9 cellular contexts compared by ENCODE assay signal in the genomic region with DNA sequence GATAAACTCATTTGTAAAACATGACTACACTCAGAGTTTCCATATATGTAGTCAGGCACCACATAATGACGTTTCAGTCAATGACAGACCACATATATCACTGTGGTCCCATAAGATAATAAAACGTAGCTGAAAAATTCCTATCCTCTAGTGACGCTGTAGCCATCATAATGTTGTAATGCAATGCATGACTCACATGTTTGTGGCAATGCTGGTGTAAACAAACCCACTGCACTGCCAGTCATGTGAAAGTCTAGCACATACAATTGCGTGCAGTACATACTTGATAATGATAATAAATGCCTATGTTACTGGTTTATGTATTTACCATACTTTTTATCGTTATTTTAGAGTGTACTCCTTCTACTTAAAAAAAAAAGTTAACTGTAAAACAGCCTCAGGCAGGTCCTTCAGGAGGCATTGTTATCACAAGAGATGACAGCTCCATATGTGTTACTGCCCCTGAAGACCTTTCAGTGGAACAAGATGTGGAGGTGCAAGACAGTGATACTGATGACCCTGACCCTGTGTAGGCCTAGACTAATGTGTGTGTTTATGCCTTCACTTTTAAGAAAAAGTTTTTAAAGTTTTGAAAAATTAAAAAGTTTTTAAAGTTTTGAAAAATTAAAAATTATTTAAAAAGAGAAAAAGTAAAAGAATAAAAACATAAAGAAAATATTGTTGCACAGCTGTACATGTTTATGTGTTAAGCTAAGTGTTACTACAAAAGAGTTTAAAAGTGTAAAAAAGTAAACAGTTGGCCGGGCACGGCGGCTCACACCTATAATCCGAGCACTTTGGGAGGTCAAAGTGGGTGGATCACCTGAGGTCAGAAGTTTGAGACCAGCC. TPM values are rescaled to one million over a fixed set of nuclear protein-coding genes. Genes with fewer than 3 reads are reported as not detected.
DNase-seq lines count a peak whose midpoint lies in the region; ATAC-seq, FAIRE-seq and TF ChIP-seq lines count a peak whose summit lies in the region.
"Had no signal": no experiment of that assay in that cellular context is flagged by ENCODE, and none has a peak within 500 bp of the region (broad histone marks: within the 10 kb centered on the region; RNA-seq: fewer than 3 reads in every experiment).

No MANE protein-coding gene starts in this region.

- SMC1A ChIA-PET in GM12878 (lab: Charles Lee; ENCODE audit: uncharacterized antibody, unreplicated experiment), result interaction anchor here (0.7 to 5.3 kb wide), 3 partner anchors 9 to 17 kb away, joined by 3 to 36 read pairs (median 4); partner anchors contain the start of gene STAT5B

- TF ChIP-seq CTCF in GM12878 (IDR thresholded peaks at IDR 0.05 in 2 of 3, conservative IDR thresholded peaks at IDR 0.05 in 1 of 3; ENCODE audit: control insufficient read depth in 2 of 3, extremely low read depth in 1 of 3, insufficient read depth in 1 of 3, low read depth in 3 of 3, low read length in 3 of 3) (no peak), omental fat pad (IDR thresholded peaks at IDR 0.05) (no peak), GM10266 (IDR thresholded peaks at IDR 0.05; ENCODE audit: control insufficient read depth, insufficient read depth, low read depth, missing control alignments) (no peak)

- TF ChIP-seq POLR2A in GM12878 (IDR thresholded peaks at IDR 0.05; ENCODE audit: low read depth, low read length), result no peak

- 73% methylated on average over 9 of the region's 9 CpGs for WGBS in GM12878 (ENCODE audit: insufficient coverage, insufficient replicate concordance, low lambda C conversion rate, missing lambda C conversion rate)

- no peaks in the 10 kb centered on the region for H4K20me1 ChIP-seq in GM12878 (ENCODE audit: control insufficient read depth, insufficient read depth)

- H3K9me3 ChIP-seq in GM12878 (replicated peaks; ENCODE audit: control insufficient read depth, insufficient read depth, low read length), result no peaks in the 10 kb centered on the region; the same call in 2 of the 3 replicates

- H3K4me2 ChIP-seq in GM12878 (ENCODE audit: control insufficient read depth, insufficient read depth), result no peak overlapping the region
- H3K4me2 ChIP-seq: KMS-11 had no signal

- CTCF ChIA-PET in GM12878 (lab: Yijun Ruan, JAX), result interaction anchor here (0.6 to 1.3 kb wide), 2 partner anchors 16 to 55 kb away, joined by 3 read pairs; no protein-coding TSS in a partner anchor

- DNase-seq in GF-D8 (lab: John Stamatoyannopoulos, UW), result peak; percentile 8
- DNase-seq in RPMI7951 (ENCODE audit: low read depth), result peak; percentile 79
- DNase-seq in GM12878 (ENCODE audit: low read depth, low spot score), result no peak
- DNase-seq in omental fat pad (ENCODE audit: low spot score), result no peak
- DNase-seq in Kasumi-1 (lab: John Stamatoyannopoulos, UW), result no peak
- no peak for DNase-seq in GM10266 (ENCODE audit: extremely low spot score)

- no TSS peak for BruUV-seq in GM12878 (replicated peaks; lab: Mats Ljungman, UMichigan)

- no peaks in the 10 kb centered on the region for H3K36me3 ChIP-seq in GM12878 (ENCODE audit: control insufficient read depth in 2 of 2, insufficient read depth in 2 of 2, low read length in 1 of 2)

- no peak for TF ChIP-seq RAD21 in GM12878 (IDR thresholded peaks at IDR 0.05; ENCODE audit: insufficient read depth, low read depth, low read length)

- H3K27me3 ChIP-seq in GM12878 (replicated peaks in 1 of 2; ENCODE audit: control insufficient read depth in 2 of 2, insufficient read depth in 2 of 2, low read length in 1 of 2), result no peaks in the 10 kb centered on the region

- POLR2A ChIA-PET in GM12878 (lab: Charles Lee), result interaction anchor here (0.7 to 0.9 kb wide), 2 partner anchors 16 to 254 kb away, joined by 3 read pairs; no protein-coding TSS in a partner anchor

- no peak for TF ChIP-seq EP300 in GM12878 (IDR thresholded peaks at IDR 0.05; ENCODE audit: borderline replicate concordance in 1 of 2, control insufficient read depth in 1 of 2, low read depth in 2 of 2, low read length in 2 of 2)

- no peak overlapping the region for H2AFZ ChIP-seq in GM12878 (ENCODE audit: control insufficient read depth, low read depth, low read length)

- H3K4me3 ChIP-seq in GM12878, result no peak overlapping the region

- ATAC-seq in GM12878 (no peak; the same call in 2 of the 3 replicates), omental fat pad (ENCODE audit: low FRiP score) (peak; percentile 59), GM19452 (IDR thresholded peaks at IDR 0.05; ENCODE audit: unreplicated experiment) (no peak), GM21528 (IDR thresholded peaks at IDR 0.05; ENCODE audit: low FRiP score, unreplicated experiment) (no peak)

- FAIRE-seq in GM12878 (lab: Jason Lieb, UNC), result no peak

- no peak overlapping the region for H3K27ac ChIP-seq in GM12878 (ENCODE audit: control insufficient read depth, insufficient read depth)
- H3K27ac ChIP-seq: KMS-11 had no signal

- in situ Hi-C loops in GM12878 (cut with MboI), result no loop called here

- H3K9ac ChIP-seq in GM12878 (ENCODE audit: control insufficient read depth, insufficient read depth, low read length), result no peak overlapping the region
- H3K9ac ChIP-seq: KMS-11 had no signal

- H3K79me2 ChIP-seq in GM12878 (ENCODE audit: control insufficient read depth, insufficient read depth, low read length), result peaks cover 33% of the 10 kb centered on the region

- peaks cover 9% of the 10 kb centered on the region for H3K4me1 ChIP-seq in GM12878 (ENCODE audit: control insufficient read depth, insufficient read depth, low read length)

- RAD21 ChIA-PET in GM12878 (lab: Charles Lee; ENCODE audit: unreplicated experiment), result no interaction called here

- intact Hi-C loops in GM12878 (cut with micrococcal nuclease; ENCODE audit: unreplicated experiment), result no loop called here

TF ChIP-seq in GM12878, 131 proteins besides CTCF, POLR2A, EP300 and RAD21:
- TF ChIP-seq ZNF207 (IDR thresholded peaks at IDR 0.05; ENCODE audit: borderline replicate concordance), result no peak
- TF ChIP-seq CREB1 (IDR thresholded peaks at IDR 0.05; ENCODE audit: low read depth), result peak; percentile 50; the same call in 1 of the 2 replicates
- TF ChIP-seq FOXM1 (IDR thresholded peaks at IDR 0.05; ENCODE audit: low read depth, low read length), result no peak
- no peak for TF ChIP-seq IKZF2 (IDR thresholded peaks at IDR 0.05)
- TF ChIP-seq, protein P1, sequence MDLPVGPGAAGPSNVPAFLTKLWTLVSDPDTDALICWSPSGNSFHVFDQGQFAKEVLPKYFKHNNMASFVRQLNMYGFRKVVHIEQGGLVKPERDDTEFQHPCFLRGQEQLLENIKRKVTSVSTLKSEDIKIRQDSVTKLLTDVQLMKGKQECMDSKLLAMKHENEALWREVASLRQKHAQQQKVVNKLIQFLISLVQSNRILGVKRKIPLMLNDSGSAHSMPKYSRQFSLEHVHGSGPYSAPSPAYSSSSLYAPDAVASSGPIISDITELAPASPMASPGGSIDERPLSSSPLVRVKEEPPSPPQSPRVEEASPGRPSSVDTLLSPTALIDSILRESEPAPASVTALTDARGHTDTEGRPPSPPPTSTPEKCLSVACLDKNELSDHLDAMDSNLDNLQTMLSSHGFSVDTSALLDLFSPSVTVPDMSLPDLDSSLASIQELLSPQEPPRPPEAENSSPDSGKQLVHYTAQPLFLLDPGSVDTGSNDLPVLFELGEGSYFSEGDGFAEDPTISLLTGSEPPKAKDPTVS (IDR thresholded peaks at IDR 0.05; ENCODE audit: low read depth, low read length), result no peak

RNA-seq across cellular contexts. Expression of gene STAT5B, which starts 9.0 kb away (rescaled TPM):
- 11.2 and 12.6 TPM in 2 replicates for total RNA-seq in RPMI7951 (2014; rRNA removed; shearing (Covaris generic))
- 80.4 and 88.9 TPM in 2 replicates for total RNA-seq in GM12878 (2013; cell fraction: nucleolus; rRNA removed)
- 54.0 and 58.5 TPM in 2 replicates for total RNA-seq in GM12878 (2014; rRNA removed)
- 37.1 and 38.1 TPM in 2 replicates for total RNA-seq in GM12878 (2014; rRNA removed; fragmentation: Illumina TruSeq; extraction: Trizol)
- 66.6 and 69.6 TPM in 2 replicates for total RNA-seq in GM12878 (2021)
- 22.5 TPM for polyA plus RNA-seq in GM12878 (2011; ENCODE audit: low read depth)
- 46.0 and 52.8 TPM in 2 replicates for polyA plus RNA-seq in GM12878 (2011; rRNA removed)
- polyA plus RNA-seq in GM12878 (2011; cell fraction: cytosol; rRNA removed), result 41.9 and 44.7 TPM in 2 replicates
- 70.8 and 85.5 TPM in 2 replicates for polyA plus RNA-seq in GM12878 (2011; cell fraction: nucleus; rRNA removed)
- 33.3 and 39.8 TPM in 2 replicates for polyA plus RNA-seq in GM12878 (2012)
- 57.8 and 60.2 TPM in 2 replicates for polyA plus RNA-seq in GM12878 (2014; fragmentation: Illumina TruSeq; extraction: Trizol)
- polyA plus RNA-seq in GM12878 (2014; fragmentation: Nextera tagmentation; extraction: Ambion mirVana), result 10 to 100 TPM; 11.0 to 11.8 TPM
- polyA plus RNA-seq in GM12878 (2014; rRNA removed), result 56.9 and 59.2 TPM in 2 replicates
- polyA plus RNA-seq in GM12878 (2016; fragmentation: Nextera tagmentation; extraction: Ambion mirVana), result 10 to 100 TPM; 38.8 to 40.6 TPM
- polyA minus RNA-seq in GM12878 (2011; rRNA and poly(A)+ RNA removed), result 38.7 and 49.0 TPM in 2 replicates
- 18.0 and 18.9 TPM in 2 replicates for polyA minus RNA-seq in GM12878 (2011; cell fraction: cytosol; rRNA and poly(A)+ RNA removed)
- polyA minus RNA-seq in GM12878 (2011; cell fraction: nucleus; rRNA and poly(A)+ RNA removed), result 15.6 and 24.7 TPM in 2 replicates
- 100 to 1,000 TPM in 2 of 4 donors, 10 to 100 TPM in 2; 66.6 to 130 (median 111) TPM for total RNA-seq in omental fat pad

RNA-seq across cellular contexts. Expression of gene STAT5A, which starts 21.2 kb away (rescaled TPM):
- total RNA-seq in RPMI7951 (2014; rRNA removed; shearing (Covaris generic)), result 7.8 and 23.9 TPM in 2 replicates
- total RNA-seq in GM12878 (2013; cell fraction: nucleolus; rRNA removed), result 130 and 152 TPM in 2 replicates
- 71.1 and 81.1 TPM in 2 replicates for total RNA-seq in GM12878 (2014; rRNA removed)
- 25.6 and 26.1 TPM in 2 replicates for total RNA-seq in GM12878 (2014; rRNA removed; fragmentation: Illumina TruSeq; extraction: Trizol)
- total RNA-seq in GM12878 (2021), result 78.9 and 86.4 TPM in 2 replicates
- 18.4 TPM for polyA plus RNA-seq in GM12878 (2011; ENCODE audit: low read depth)
- 24.8 and 41.2 TPM in 2 replicates for polyA plus RNA-seq in GM12878 (2011; rRNA removed)
- 45.7 and 47.5 TPM in 2 replicates for polyA plus RNA-seq in GM12878 (2011; cell fraction: cytosol; rRNA removed)
- 167 and 182 TPM in 2 replicates for polyA plus RNA-seq in GM12878 (2011; cell fraction: nucleus; rRNA removed)
- polyA plus RNA-seq in GM12878 (2012), result 51.7 TPM in 2 replicates
- polyA plus RNA-seq in GM12878 (2014; fragmentation: Illumina TruSeq; extraction: Trizol), result 64.7 and 66.2 TPM in 2 replicates
- polyA plus RNA-seq in GM12878 (2014; fragmentation: Nextera tagmentation; extraction: Ambion mirVana), result 10 to 100 TPM; 14.8 to 24.0 TPM
- 51.4 and 54.6 TPM in 2 replicates for polyA plus RNA-seq in GM12878 (2014; rRNA removed)
- 10 to 100 TPM; 36.6 to 41.8 TPM for polyA plus RNA-seq in GM12878 (2016; fragmentation: Nextera tagmentation; extraction: Ambion mirVana)
- 63.8 and 74.0 TPM in 2 replicates for polyA minus RNA-seq in GM12878 (2011; rRNA and poly(A)+ RNA removed)
- polyA minus RNA-seq in GM12878 (2011; cell fraction: cytosol; rRNA and poly(A)+ RNA removed), result 31.0 and 31.7 TPM in 2 replicates
- 39.9 and 62.0 TPM in 2 replicates for polyA minus RNA-seq in GM12878 (2011; cell fraction: nucleus; rRNA and poly(A)+ RNA removed)
- total RNA-seq in omental fat pad, result 100 to 1,000 TPM; 151 to 200 (median 171) TPM

Comparison
In these comparisons a context has a peak if more than half of its experiments do, and no peak if none do; other contexts are left out.
1. DNase-seq: peak in GF-D8 (single experiment) and RPMI7951 (single experiment); none in GM12878 (single experiment), omental fat pad (single experiment), Kasumi-1 (0 of 2) and GM10266 (single experiment).